ENCODE assay signal across 25 cellular contexts in genomic region chr1:161983725-161984124, GRCh38.
"Had no signal": no experiment of that assay in that cellular context is flagged by ENCODE, and none has a peak within 500 bp of the region (broad histone marks: within the 10 kb centered on the region; RNA-seq: fewer than 3 reads in every experiment).

No MANE protein-coding gene starts in this region.

- DNase-seq: Karpas-422, KG1, MG63, NCI-H1092, NCI-H1105 treated with DMSO at 0.1 percent for 48 hours, NCI-H1417 treated with DMSO at 0.1 percent for 48 hours, NCI-H146, NCI-H1694 treated with DMSO at 0.1 percent for 48 hours, NCI-H1930, NCI-H2081, NCI-H2107, NCI-H2171, NCI-H226, NCI-H446, NCI-H510A, NCI-H524 treated with DMSO at 0.1 percent for 48 hours, NCI-H69, NCI-H774, Right ventricle myocardium superior, RPMI8226, SIG-M5, SW 1271 had no signal

- H3K27ac ChIP-seq: SJSA1, SK-N-MC had no signal

- H3K27me3 ChIP-seq: MG63, SJSA1 had no signal

- H3K36me3 ChIP-seq: MG63, SJSA1 had no signal

- H3K4me3 ChIP-seq: MG63, SJSA1, SK-N-MC had no signal

- FAIRE-seq: RCC 7860 had no signal
